8 cellular contexts compared by ENCODE assay signal in genomic region chr10:98242823-98243222, GRCh38. TPM values are rescaled to one million over a fixed set of nuclear protein-coding genes. Genes with fewer than 3 reads are reported as not detected.
DNase-seq lines count a peak whose midpoint lies in the region; ATAC-seq lines count a peak whose summit lies in the region.

No MANE protein-coding gene starts in this region.

- DNase-seq in AG20443 (ENCODE audit: low spot score) (peak; percentile 42), HT-29 (ENCODE audit: low spot score) (peak; percentile 64), astrocyte of the hippocampus (ENCODE audit: low read depth, low spot score) (peak; percentile 63), left lobe of liver (ENCODE audit: low spot score) (no peak)
- no peak for DNase-seq in activated naive CD8-positive, alpha-beta T cell treated with anti-CD3 and anti-CD28 coated beads, Interleukin-2, amount 50 U/mL, for 24 hours

- H3K4me3 Mint-ChIP-seq in activated naive CD8-positive, alpha-beta T cell treated with anti-CD3 and anti-CD28 coated beads, Interleukin-2, amount 50 U/mL, for 24 hours: no peak overlapping the region

- no peaks in the 10 kb centered on the region for H3K9me3 Mint-ChIP-seq in activated naive CD8-positive, alpha-beta T cell treated with anti-CD3 and anti-CD28 coated beads, Interleukin-2, amount 50 U/mL, for 24 hours

- ATAC-seq in left lobe of liver (peak; percentile 33), HG03469 (IDR thresholded peaks at IDR 0.05; ENCODE audit: unreplicated experiment) (no peak), HG03039 (IDR thresholded peaks at IDR 0.05; ENCODE audit: unreplicated experiment) (no peak), GM21737 (IDR thresholded peaks at IDR 0.05; ENCODE audit: unreplicated experiment) (no peak)
- no peak for ATAC-seq in activated naive CD8-positive, alpha-beta T cell treated with anti-CD3 and anti-CD28 coated beads, Interleukin-2, amount 50 U/mL, for 24 hours

- no peak overlapping the region for H3K27ac Mint-ChIP-seq in activated naive CD8-positive, alpha-beta T cell treated with anti-CD3 and anti-CD28 coated beads, Interleukin-2, amount 50 U/mL, for 24 hours

- H3K36me3 Mint-ChIP-seq in activated naive CD8-positive, alpha-beta T cell treated with anti-CD3 and anti-CD28 coated beads, Interleukin-2, amount 50 U/mL, for 24 hours (ENCODE audit: low read depth): peaks cover 38% of the 10 kb centered on the region

- no peaks in the 10 kb centered on the region for H3K27me3 Mint-ChIP-seq in activated naive CD8-positive, alpha-beta T cell treated with anti-CD3 and anti-CD28 coated beads, Interleukin-2, amount 50 U/mL, for 24 hours

- no peaks in the 10 kb centered on the region for H3K4me1 Mint-ChIP-seq in activated naive CD8-positive, alpha-beta T cell treated with anti-CD3 and anti-CD28 coated beads, Interleukin-2, amount 50 U/mL, for 24 hours

RNA-seq across cellular contexts. Expression of gene LOXL4, which starts 25.2 kb away (rescaled TPM):
- 19.6 and 23.0 TPM in 2 replicates for total RNA-seq in HT-29 (2014; rRNA removed; shearing (Covaris generic))
- total RNA-seq in left lobe of liver: 0.55 TPM

Comparison
In these comparisons a context has a peak if more than half of its experiments do, and no peak if none do; other contexts are left out.
1. DNase-seq: peak in AG20443 (single experiment), HT-29 (single experiment) and astrocyte of the hippocampus (single experiment); none in left lobe of liver (single experiment) and activated naive CD8-positive, alpha-beta T cell treated with anti-CD3 and anti-CD28 coated beads, Interleukin-2, amount 50 U/mL, for 24 hours (single experiment).
2. RNA of gene LOXL4, which starts 25.2 kb away (total RNA-seq): 19.6 to 23.0 TPM in HT-29; 0.55 TPM in left lobe of liver (single experiment); every median in the first group is over 10 times any median in the second.